Comparison of ENCODE assay signal across 13 cellular contexts in genomic region chr1:246837418-246838117, GRCh38.
DNase-seq lines count a peak whose midpoint lies in the region; ATAC-seq and TF ChIP-seq lines count a peak whose summit lies in the region.
"Had no signal": no experiment of that assay in that cellular context is flagged by ENCODE, and none has a peak within 500 bp of the region (broad histone marks: within the 10 kb centered on the region; RNA-seq: fewer than 3 reads in every experiment).

No MANE protein-coding gene starts in this region.

- no peaks in the 10 kb centered on the region for H3F3A ChIP-seq in OCI-LY1 (ENCODE audit: insufficient read depth, low read length)

- peak; percentile 49 for ATAC-seq in GM18858 (IDR thresholded peaks at IDR 0.05; ENCODE audit: unreplicated experiment)
- ATAC-seq in GM21576 (IDR thresholded peaks at IDR 0.05; ENCODE audit: unreplicated experiment): peak; percentile 53
- peak; percentile 90 for ATAC-seq in foreskin keratinocyte

- peaks cover 28% of the 10 kb centered on the region for H3K36me3 ChIP-seq in OCI-LY1 (ENCODE audit: insufficient read depth, low read length)
- H3K36me3 ChIP-seq: colonic mucosa had no signal

- TF ChIP-seq CTCF in OCI-LY1 (IDR thresholded peaks at IDR 0.05; ENCODE audit: low read length) (no peak), foreskin keratinocyte (conservative IDR thresholded peaks at IDR 0.05) (no peak), GM20000 (IDR thresholded peaks at IDR 0.05; ENCODE audit: extremely low read depth, missing control alignments) (no peak)

- H3K4me2 ChIP-seq in OCI-LY1 (ENCODE audit: low read length): peak overlapping the region; percentile 33

- no peaks in the 10 kb centered on the region for H3K9me2 ChIP-seq in OCI-LY1 (ENCODE audit: low read depth, low read length)

- H3K27ac ChIP-seq in OCI-LY1 (ENCODE audit: low read depth, low read length, poor library complexity, severe bottlenecking) (peak overlapping the region; percentile 40), foreskin keratinocyte (no peak overlapping the region)
- H3K27ac ChIP-seq: colonic mucosa, tibial artery had no signal

- H2AFZ ChIP-seq in OCI-LY1 (ENCODE audit: low read length): no peak overlapping the region

- H3K79me2 ChIP-seq in OCI-LY1 (ENCODE audit: insufficient read depth, low read length): no peaks in the 10 kb centered on the region

- no peak overlapping the region for H3K4me3 ChIP-seq in OCI-LY1 (ENCODE audit: low read depth, low read length, poor library complexity, severe bottlenecking)
- H3K4me3 ChIP-seq: colonic mucosa, tibial artery had no signal

- H3K27me3 ChIP-seq in OCI-LY1 (ENCODE audit: insufficient read depth, low read length): no peaks in the 10 kb centered on the region
- no peaks in the 10 kb centered on the region for H3K27me3 ChIP-seq in foreskin keratinocyte
- H3K27me3 ChIP-seq: colonic mucosa, tibial artery had no signal

- DNase-seq in foreskin keratinocyte: peak; percentile 52 to 78
- no peak for DNase-seq in GM20000 (ENCODE audit: low spot score)
- no peak for DNase-seq in NCI-H345 treated with DMSO at 0.1 percent for 48 hours (lab: John Stamatoyannopoulos, UW; ENCODE audit: unreplicated experiment)
- DNase-seq in activated CD4-positive, CD25-positive, alpha-beta regulatory T cell treated with anti-CD3 and anti-CD28 coated beads, Interleukin-2, amount 50 U/mL, for 72 hours: no peak
- DNase-seq in NCI-H1105 (lab: John Stamatoyannopoulos, UW): no peak
- DNase-seq: colonic mucosa, DMS79, HFFc6, NCI-H187 treated with DMSO at 0.1 percent for 48 hours, tibial artery had no signal

- H3K4me1 ChIP-seq in OCI-LY1 (ENCODE audit: insufficient read depth, low read length, severe bottlenecking): peaks cover 19% of the 10 kb centered on the region
- peaks cover 10% of the 10 kb centered on the region for H3K4me1 ChIP-seq in foreskin keratinocyte
- H3K4me1 ChIP-seq: colonic mucosa, tibial artery had no signal

- H4K20me1 ChIP-seq in OCI-LY1 (ENCODE audit: insufficient read depth, low read length): no peaks in the 10 kb centered on the region

- H3K9ac ChIP-seq in OCI-LY1 (ENCODE audit: low read length): no peak overlapping the region

- H3K9me3 ChIP-seq in OCI-LY1 (ENCODE audit: low read length): no peaks in the 10 kb centered on the region
- H3K9me3 ChIP-seq: colonic mucosa, tibial artery had no signal

Comparison
In these comparisons a context has a peak if more than half of its experiments do, and no peak if none do; other contexts are left out.
1. DNase-seq: peak in foreskin keratinocyte (2 of 2); none in GM20000 (single experiment), NCI-H345 treated with DMSO at 0.1 percent for 48 hours (single experiment), activated CD4-positive, CD25-positive, alpha-beta regulatory T cell treated with anti-CD3 and anti-CD28 coated beads, Interleukin-2, amount 50 U/mL, for 72 hours (single experiment) and NCI-H1105 (single experiment).
2. Peak in every context shown above with its lines, with median percentiles within 50 percentile points of each other: ATAC-seq.